Comparison of ENCODE assay signal across 20 cellular contexts in genomic region chr21:45219517-45219916, GRCh38.
A peak's percentile ranks its signal among the peaks of the same experiment; 100 is the strongest.
DNase-seq lines count a peak whose midpoint lies in the region; ATAC-seq and TF ChIP-seq lines count a peak whose summit lies in the region.
"Had no signal": no experiment of that assay in that cellular context is flagged by ENCODE, and none has a peak within 500 bp of the region (broad histone marks: within the 10 kb centered on the region; RNA-seq: fewer than 3 reads in every experiment).

No MANE protein-coding gene starts in this region.

- H3K27me3 Mint-ChIP-seq in naive thymus-derived CD4-positive, alpha-beta T cell, result no peaks in the 10 kb centered on the region
- H3K27me3 Mint-ChIP-seq: CD4-positive, CD25-positive, alpha-beta regulatory T cell had no signal

- peaks cover 14 to 82% (median 37%) of the 10 kb centered on the region in 5 donors for H3K36me3 Mint-ChIP-seq in naive thymus-derived CD4-positive, alpha-beta T cell

- ATAC-seq in lower lobe of right lung, result no peak
- ATAC-seq in naive thymus-derived CD4-positive, alpha-beta T cell, result no peak

- TF ChIP-seq CTCF in A673 (conservative IDR thresholded peaks at IDR 0.05; ENCODE audit: low read depth, low read length) (no peak), brain microvascular endothelial cell (IDR thresholded peaks at IDR 0.05; ENCODE audit: low read depth, low read length, missing control alignments) (no peak), lower lobe of right lung (IDR thresholded peaks at IDR 0.05) (no peak), GM13977 (IDR thresholded peaks at IDR 0.05; ENCODE audit: extremely low read depth, insufficient read depth, missing control alignments) (no peak)

- no peak overlapping the region for H3K27ac Mint-ChIP-seq in naive thymus-derived CD4-positive, alpha-beta T cell
- H3K27ac Mint-ChIP-seq: CD4-positive, CD25-positive, alpha-beta regulatory T cell; HFFc6 had no signal

- H3K27ac ChIP-seq in A673 (ENCODE audit: low read depth, low read length, poor library complexity, severe bottlenecking) (peak overlapping the region; percentile 44), brain microvascular endothelial cell (peak overlapping the region; percentile 47), lower lobe of right lung (peak overlapping the region; percentile 33)
- H3K27ac ChIP-seq in naive thymus-derived CD4-positive, alpha-beta T cell (ENCODE audit: low read depth, low read length), result no peak overlapping the region
- H3K27ac ChIP-seq: PC-9 had no signal

- BruUV-seq in A673 (replicated peaks; lab: Mats Ljungman, UMichigan), result no TSS peak

- H3K4me1 ChIP-seq in A673 (ENCODE audit: insufficient read depth, low read length, poor library complexity, severe bottlenecking) (peaks cover 6% of the 10 kb centered on the region), lower lobe of right lung (no peaks in the 10 kb centered on the region)
- H3K4me1 ChIP-seq in naive thymus-derived CD4-positive, alpha-beta T cell (ENCODE audit: control insufficient read depth in 2 of 2, insufficient read depth in 2 of 2, low read length in 2 of 2), result no peaks in the 10 kb centered on the region

- H3K9me3 ChIP-seq in A673 (ENCODE audit: low read depth, low read length, poor library complexity, severe bottlenecking) (peaks cover 15% of the 10 kb centered on the region), lower lobe of right lung (no peaks in the 10 kb centered on the region)
- no peaks in the 10 kb centered on the region for H3K9me3 ChIP-seq in naive thymus-derived CD4-positive, alpha-beta T cell (ENCODE audit: control insufficient read depth in 2 of 3, low read length in 3 of 3)

- H3K27me3 ChIP-seq in A673 (replicated peaks; ENCODE audit: insufficient read depth, low read depth, low read length, poor library complexity) (no peaks in the 10 kb centered on the region), brain microvascular endothelial cell (replicated peaks) (no peaks in the 10 kb centered on the region), lower lobe of right lung (ENCODE audit: low read depth) (no peaks in the 10 kb centered on the region)
- H3K27me3 ChIP-seq in naive thymus-derived CD4-positive, alpha-beta T cell (ENCODE audit: control insufficient read depth in 2 of 2, insufficient read depth in 2 of 2, low read length in 2 of 2), result no peaks in the 10 kb centered on the region

- intact Hi-C loops in A673 (cut with micrococcal nuclease; ENCODE audit: unreplicated experiment) (no loop called here), lower lobe of right lung (cut with DNase I) (no loop called here)
- intact Hi-C loops in naive thymus-derived CD4-positive, alpha-beta T cell (cut with micrococcal nuclease), result no loop called here

- POLR2A ChIA-PET in A673 (lab: Charles Lee; ENCODE audit: low non-redundant PET), result no interaction called here
- POLR2A ChIA-PET in naive thymus-derived CD4-positive, alpha-beta T cell (lab: Charles Lee), result interaction anchor here (0.7 kb wide), 2 partner anchors 427 to 504 kb away, joined by 3 read pairs; no protein-coding TSS in a partner anchor

- H3K4me1 Mint-ChIP-seq in naive thymus-derived CD4-positive, alpha-beta T cell, result peaks cover under 1 to 9% (median 5%) of the 10 kb centered on the region in 7 donors

- no peak overlapping the region for H3K4me3 ChIP-seq in A673 (ENCODE audit: low read depth, low read length, poor library complexity, severe bottlenecking)
- no peak overlapping the region for H3K4me3 ChIP-seq in brain microvascular endothelial cell (ENCODE audit: low read depth, low read length)
- no peak overlapping the region for H3K4me3 ChIP-seq in lower lobe of right lung
- H3K4me3 ChIP-seq in naive thymus-derived CD4-positive, alpha-beta T cell (ENCODE audit: low read length), result no peak overlapping the region
- H3K4me3 ChIP-seq: PC-9 had no signal

- peaks cover 0 to 22% (median 7%) of the 10 kb centered on the region in 11 donors for H3K9me3 Mint-ChIP-seq in naive thymus-derived CD4-positive, alpha-beta T cell

- in situ Hi-C loops in SK-MEL-5 (cut with HindIII; ENCODE audit: low pct_unique_long_range_greater_than_20kb, low sequenced_read_pairs) (no loop called here), brain microvascular endothelial cell (cut with HindIII; ENCODE audit: low pct_ligation_motif_present, low sequenced_read_pairs) (no loop called here), GM13977 (cut with MboI; ENCODE audit: low pct_unique_long_range_greater_than_20kb, low sequenced_read_pairs, unreplicated experiment) (no loop called here)

- DNase-seq in A673 (ENCODE audit: low spot score) (no peak), SK-MEL-5 (ENCODE audit: low read depth, low spot score) (peak; percentile 97), brain microvascular endothelial cell (no peak), lower lobe of right lung (no peak), GM13977 (ENCODE audit: low spot score) (no peak), OCI-M2 (lab: John Stamatoyannopoulos, UW; ENCODE audit: unreplicated experiment) (no peak), NCI-H1436 treated with DMSO at 0.1 percent for 48 hours (lab: John Stamatoyannopoulos, UW) (no peak)
- no peak for DNase-seq in naive thymus-derived CD4-positive, alpha-beta T cell
- DNase-seq: 8988T; Calu3; CD4-positive, CD25-positive, alpha-beta regulatory T cell; DMS79 treated with DMSO at 0.1 percent for 48 hours; GDM1; GOT3; HFFc6; KG1; NCI-H1092 treated with DMSO at 0.1 percent for 48 hours; NCI-H1694 treated with DMSO at 0.1 percent for 48 hours; NCI-H69; PC-9 had no signal

- CTCF ChIA-PET in A673 (lab: Charles Lee), result interaction anchor here (0.7 kb wide), 1 partner anchor 106 kb away, joined by 4 read pairs; no protein-coding TSS in a partner anchor
- CTCF ChIA-PET in naive thymus-derived CD4-positive, alpha-beta T cell (lab: Charles Lee), result no interaction called here

- H3K36me3 ChIP-seq in A673 (ENCODE audit: insufficient read depth, low read length, poor library complexity, severe bottlenecking) (no peaks in the 10 kb centered on the region), brain microvascular endothelial cell (replicated peaks) (peaks cover 26% of the 10 kb centered on the region), lower lobe of right lung (peaks cover 46% of the 10 kb centered on the region)
- H3K36me3 ChIP-seq in naive thymus-derived CD4-positive, alpha-beta T cell (ENCODE audit: control insufficient read depth in 2 of 3, insufficient read depth in 3 of 3, low read length in 3 of 3), result peaks cover 0 to 49% (median 8%) of the 10 kb centered on the region in 3 experiments

- no peak overlapping the region for H3K4me3 Mint-ChIP-seq in naive thymus-derived CD4-positive, alpha-beta T cell
- H3K4me3 Mint-ChIP-seq: CD4-positive, CD25-positive, alpha-beta regulatory T cell; HFFc6 had no signal
